In genomic region chr13:44876782-44877324, GRCh38 we compare ENCODE assay signal across 12 cellular contexts.
A peak's percentile ranks its signal among the peaks of the same experiment; 100 is the strongest.
DNase-seq lines count a peak whose midpoint lies in the region; ATAC-seq, FAIRE-seq and TF ChIP-seq lines count a peak whose summit lies in the region.
"Had no signal": no experiment of that assay in that cellular context is flagged by ENCODE, and none has a peak within 500 bp of the region (broad histone marks: within the 10 kb centered on the region; RNA-seq: fewer than 3 reads in every experiment).

No MANE protein-coding gene starts in this region.

- H3K4me3 ChIP-seq in choroid plexus epithelial cell (ENCODE audit: low read depth, low read length) (no peak overlapping the region), osteoblast (ENCODE audit: insufficient read depth, low read length) (no peak overlapping the region), MG63 (no peak overlapping the region)

- DNase-seq in activated T-cell treated with anti-CD3 and anti-CD28 coated beads for 48 hours (ENCODE audit: low read depth) = peak; percentile 14
- DNase-seq in activated T-cell treated with anti-CD3 and anti-CD28 coated beads for 4 hours = no peak
- DNase-seq in HFFc6 = no peak
- DNase-seq in choroid plexus epithelial cell (ENCODE audit: low read depth) = no peak
- DNase-seq in osteoblast (ENCODE audit: insufficient read length, low spot score, missing footprints) = no peak
- no peak for DNase-seq in urothelium cell line (ENCODE audit: low spot score)
- no peak for DNase-seq in MG63
- DNase-seq: foreskin melanocyte, NCI-H1048 had no signal

- H3K27me3 ChIP-seq in osteoblast (ENCODE audit: insufficient read depth, low read length) (no peaks in the 10 kb centered on the region), MG63 (no peaks in the 10 kb centered on the region)

- H3K36me3 ChIP-seq in osteoblast (ENCODE audit: insufficient read depth, low read length) (no peaks in the 10 kb centered on the region), MG63 (no peaks in the 10 kb centered on the region)

- no peaks in the 10 kb centered on the region for H3K79me2 ChIP-seq in osteoblast (ENCODE audit: insufficient read depth, low read length)

- H3K9me3 Mint-ChIP-seq in HFFc6 = peaks cover 7% of the 10 kb centered on the region

- no peaks in the 10 kb centered on the region for H3K9me3 ChIP-seq in osteoblast (ENCODE audit: low read depth, low read length)
- no peaks in the 10 kb centered on the region for H3K9me3 ChIP-seq in MG63

- H3K27me3 Mint-ChIP-seq in HFFc6 (ENCODE audit: insufficient read depth) = no peaks in the 10 kb centered on the region; the same call in none of the 2 replicates

- TF ChIP-seq CTCF in HFFc6 (IDR thresholded peaks at IDR 0.05) = peak; percentile 70
- peak; percentile 59 for TF ChIP-seq CTCF in choroid plexus epithelial cell (conservative IDR thresholded peaks at IDR 0.05; ENCODE audit: low read depth, low read length)
- peak; percentile 30 for TF ChIP-seq CTCF in osteoblast (IDR thresholded peaks at IDR 0.05; ENCODE audit: extremely low read depth, low read depth, low read length)

- no peaks in the 10 kb centered on the region for H4K20me1 ChIP-seq in osteoblast (ENCODE audit: insufficient read depth, low read length)

- no peak overlapping the region for H3K4me3 Mint-ChIP-seq in HFFc6

- peaks cover 7% of the 10 kb centered on the region for H3K36me3 Mint-ChIP-seq in HFFc6 (ENCODE audit: low read depth)

- no peak for FAIRE-seq in urothelium cell line (lab: Jason Lieb, UNC)
- FAIRE-seq: RCC 7860 had no signal

- peaks cover 12% of the 10 kb centered on the region for H3K4me1 ChIP-seq in osteoblast (ENCODE audit: insufficient read depth, low read length)

- H3K27ac Mint-ChIP-seq in HFFc6 = no peak overlapping the region

- H2AFZ ChIP-seq in osteoblast (ENCODE audit: low read length) = no peak overlapping the region

- no peak overlapping the region for H3K4me2 ChIP-seq in osteoblast (ENCODE audit: insufficient read depth, low read length)

- peaks cover 23% of the 10 kb centered on the region for H3K4me1 Mint-ChIP-seq in HFFc6 (ENCODE audit: low read depth)

- H3K27ac ChIP-seq in osteoblast (ENCODE audit: low read depth, low read length) = no peak overlapping the region

- no peak for ATAC-seq in GM18511 (IDR thresholded peaks at IDR 0.05; ENCODE audit: unreplicated experiment)
- ATAC-seq: activated CD4-positive, CD25-positive, alpha-beta regulatory T cell treated with anti-CD3 and anti-CD28 coated beads, Interleukin-2, amount 50 U/mL, for 24 hours had no signal
